In genomic region chr18:54316071-54316820, GRCh38 we compare ENCODE assay signal across 1 cellular context.
TF ChIP-seq lines count a peak whose summit lies in the region.

No MANE protein-coding gene starts in this region.

TF ChIP-seq in SK-N-SH, 30 proteins besides CTCF, POLR2A, EP300 and RAD21:
- TF ChIP-seq, protein P1, sequence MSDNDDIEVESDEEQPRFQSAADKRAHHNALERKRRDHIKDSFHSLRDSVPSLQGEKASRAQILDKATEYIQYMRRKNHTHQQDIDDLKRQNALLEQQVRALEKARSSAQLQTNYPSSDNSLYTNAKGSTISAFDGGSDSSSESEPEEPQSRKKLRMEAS (IDR thresholded peaks at IDR 0.05; ENCODE audit: low read depth) = no peak
- TF ChIP-seq TCF12 (IDR thresholded peaks at IDR 0.05) (no peak), EZH2phosphoT487 (IDR thresholded peaks at IDR 0.05; ENCODE audit: borderline replicate concordance, low read depth) (no peak), YY1 (IDR thresholded peaks at IDR 0.05; ENCODE audit: low read depth) (no peak), FOSL2 (IDR thresholded peaks at IDR 0.05; ENCODE audit: borderline replicate concordance, low read depth) (no peak), ELF1 (IDR thresholded peaks at IDR 0.05) (no peak), JUND (IDR thresholded peaks at IDR 0.05) (no peak), RCOR1 (IDR thresholded peaks at IDR 0.05; ENCODE audit: low read length) (no peak), PBX3 (IDR thresholded peaks at IDR 0.05) (no peak), FOXM1 (IDR thresholded peaks at IDR 0.05; ENCODE audit: low read depth) (no peak), TAF1 (IDR thresholded peaks at IDR 0.05; ENCODE audit: borderline replicate concordance, low read depth, low read length) (no peak), ZBTB33 (IDR thresholded peaks at IDR 0.05; ENCODE audit: borderline replicate concordance, low read depth) (no peak), FOXJ3 (CRISPR knock-in tag; IDR thresholded peaks at IDR 0.05) (no peak), RXRA (IDR thresholded peaks at IDR 0.05; ENCODE audit: borderline replicate concordance, low read depth) (no peak), GATA2 (CRISPR knock-in tag; IDR thresholded peaks at IDR 0.05) (no peak), MXI1 (IDR thresholded peaks at IDR 0.05; ENCODE audit: low read depth, low read length) (no peak)
- TF ChIP-seq, protein P2, sequence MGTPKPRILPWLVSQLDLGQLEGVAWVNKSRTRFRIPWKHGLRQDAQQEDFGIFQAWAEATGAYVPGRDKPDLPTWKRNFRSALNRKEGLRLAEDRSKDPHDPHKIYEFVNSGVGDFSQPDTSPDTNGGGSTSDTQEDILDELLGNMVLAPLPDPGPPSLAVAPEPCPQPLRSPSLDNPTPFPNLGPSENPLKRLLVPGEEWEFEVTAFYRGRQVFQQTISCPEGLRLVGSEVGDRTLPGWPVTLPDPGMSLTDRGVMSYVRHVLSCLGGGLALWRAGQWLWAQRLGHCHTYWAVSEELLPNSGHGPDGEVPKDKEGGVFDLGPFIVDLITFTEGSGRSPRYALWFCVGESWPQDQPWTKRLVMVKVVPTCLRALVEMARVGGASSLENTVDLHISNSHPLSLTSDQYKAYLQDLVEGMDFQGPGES (IDR thresholded peaks at IDR 0.05; ENCODE audit: low read depth, low read length) = no peak
- TF ChIP-seq, protein P3, sequence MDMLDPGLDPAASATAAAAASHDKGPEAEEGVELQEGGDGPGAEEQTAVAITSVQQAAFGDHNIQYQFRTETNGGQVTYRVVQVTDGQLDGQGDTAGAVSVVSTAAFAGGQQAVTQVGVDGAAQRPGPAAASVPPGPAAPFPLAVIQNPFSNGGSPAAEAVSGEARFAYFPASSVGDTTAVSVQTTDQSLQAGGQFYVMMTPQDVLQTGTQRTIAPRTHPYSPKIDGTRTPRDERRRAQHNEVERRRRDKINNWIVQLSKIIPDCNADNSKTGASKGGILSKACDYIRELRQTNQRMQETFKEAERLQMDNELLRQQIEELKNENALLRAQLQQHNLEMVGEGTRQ (IDR thresholded peaks at IDR 0.05; ENCODE audit: borderline replicate concordance, low read depth, low read length) = no peak
